Comparison of ENCODE assay signal across 9 cellular contexts in genomic region chr17:5049314-5049819, GRCh38. TPM values are rescaled to one million over a fixed set of nuclear protein-coding genes. Genes with fewer than 3 reads are reported as not detected.
DNase-seq lines count a peak whose midpoint lies in the region; ATAC-seq and TF ChIP-seq lines count a peak whose summit lies in the region.
"Had no signal": no experiment of that assay in that cellular context is flagged by ENCODE, and none has a peak within 500 bp of the region (broad histone marks: within the 10 kb centered on the region; RNA-seq: fewer than 3 reads in every experiment).

No MANE protein-coding gene starts in this region.

- no peak for DNase-seq in Right ventricle myocardium superior
- no peak for DNase-seq in cardiac septum (ENCODE audit: low spot score)
- peak; percentile 32 for DNase-seq in adipocyte (ENCODE audit: low read depth)
- peak; percentile 77 for DNase-seq in naive B cell
- DNase-seq in upper lobe of left lung = peak in 1 of 2 donors; percentile 35
- no peak for DNase-seq in COLO668 (lab: John Stamatoyannopoulos, UW; ENCODE audit: unreplicated experiment)
- no peak for DNase-seq in ovary

- H3K4me3 Mint-ChIP-seq in naive B cell = peak overlapping the region in 7 of 8 donors; percentile 48 to 87 (median 79)

- no peak for TF ChIP-seq EP300 in upper lobe of left lung (IDR thresholded peaks at IDR 0.05)
- no peak for TF ChIP-seq EP300 in ovary (IDR thresholded peaks at IDR 0.05)

- 61 to 67% methylated on average over 4 to 5 of the region's 5 CpGs for WGBS in upper lobe of left lung, 2 donors
- 50 to 56% (median 53%) methylated on average over 5 of the region's 5 CpGs for WGBS in ovary, 3 donors

- peak overlapping the region; percentile 44 to 73 (median 58) for H3K27ac ChIP-seq in upper lobe of left lung
- no peak overlapping the region for H3K27ac ChIP-seq in ovary
- H3K27ac ChIP-seq: SK-N-MC had no signal

- H3K36me3 ChIP-seq in adipocyte (ENCODE audit: control insufficient read depth, insufficient read depth, low read length, severe bottlenecking) = no peaks in the 10 kb centered on the region
- H3K36me3 ChIP-seq in upper lobe of left lung = no peaks in the 10 kb centered on the region
- H3K36me3 ChIP-seq in ovary = no peaks in the 10 kb centered on the region

- H3K4me1 ChIP-seq in adipocyte (ENCODE audit: control insufficient read depth, insufficient read depth, low read length) (peaks cover 12% of the 10 kb centered on the region), upper lobe of left lung (peaks cover 5 to 9% (median 6%) of the 10 kb centered on the region in 4 donors), ovary (ENCODE audit: insufficient read depth) (peaks cover 6% of the 10 kb centered on the region)

- ATAC-seq in Right ventricle myocardium superior (ENCODE audit: poor library complexity) (peak; percentile 31), naive B cell (ENCODE audit: low read depth in 2 of 2) (peak; percentile 99), upper lobe of left lung (ENCODE audit: low FRiP score in 2 of 2) (no peak), GM21825 (IDR thresholded peaks at IDR 0.05; ENCODE audit: unreplicated experiment) (no peak)

- TF ChIP-seq CTCF in upper lobe of left lung (IDR thresholded peaks at IDR 0.05) (no peak), ovary (IDR thresholded peaks at IDR 0.05) (no peak)

- H3K27ac Mint-ChIP-seq in naive B cell = peak overlapping the region; percentile 83 to 99 (median 96)

- H3K9ac ChIP-seq in adipocyte (ENCODE audit: low read length) = peak overlapping the region; percentile 51

- H3K4me1 Mint-ChIP-seq in naive B cell = peaks cover 20 to 60% (median 59%) of the 10 kb centered on the region in 3 donors

- intact Hi-C loops in Right ventricle myocardium superior (cut with DNase I) (no loop called here), cardiac septum (cut with DNase I) (no loop called here), ovary (cut with DNase I) (no loop called here)

- no peak overlapping the region for H3K4me3 ChIP-seq in adipocyte (ENCODE audit: low read length)
- no peak overlapping the region for H3K4me3 ChIP-seq in upper lobe of left lung
- H3K4me3 ChIP-seq in ovary = no peak overlapping the region
- H3K4me3 ChIP-seq: SK-N-MC had no signal

- no peaks in the 10 kb centered on the region for H3K9me3 Mint-ChIP-seq in naive B cell

- no peaks in the 10 kb centered on the region for H3K27me3 Mint-ChIP-seq in naive B cell

- H3K27me3 ChIP-seq in adipocyte (replicated peaks; ENCODE audit: control insufficient read depth, insufficient read depth, low read length) (no peaks in the 10 kb centered on the region), upper lobe of left lung (no peaks in the 10 kb centered on the region), ovary (no peaks in the 10 kb centered on the region)

- no peaks in the 10 kb centered on the region for H3K36me3 Mint-ChIP-seq in naive B cell

- no peak for TF ChIP-seq POLR2A in upper lobe of left lung (IDR thresholded peaks at IDR 0.05)
- TF ChIP-seq POLR2A in ovary (IDR thresholded peaks at IDR 0.05) = no peak

- no peaks in the 10 kb centered on the region for H3K9me3 ChIP-seq in adipocyte (ENCODE audit: control insufficient read depth, low read length)
- no peaks in the 10 kb centered on the region for H3K9me3 ChIP-seq in upper lobe of left lung
- no peaks in the 10 kb centered on the region for H3K9me3 ChIP-seq in ovary

RNA-seq across cellular contexts. Expression of gene SLC52A1, which starts 14.1 kb away (rescaled TPM):
- not detected for total RNA-seq in Right ventricle myocardium superior
- not detected for total RNA-seq in cardiac septum
- not detected for polyA plus RNA-seq in naive B cell (ENCODE audit: low read depth in 6 of 6)
- total RNA-seq in upper lobe of left lung = 1 to 10 TPM in 2 of 6 donors, under 1 TPM in 4; 0.15 to 4.0 (median 0.82) TPM
- 1 to 10 TPM in 1 of 7 donors, under 1 TPM in 3, not detected in 3; 0.08 to 1.0 (median 0.19) TPM for total RNA-seq in ovary
- not detected for polyA plus RNA-seq in ovary

RNA-seq across cellular contexts. Expression of gene ZFP3, which starts 28.9 kb away (rescaled TPM):
- total RNA-seq in Right ventricle myocardium superior (9.3 TPM), cardiac septum (12.6 TPM), upper lobe of left lung (1 to 10 TPM in 5 of 6 donors, under 1 TPM in 1; 0.89 to 9.7 (median 5.3) TPM), ovary (1 to 10 TPM; 3.6 to 8.4 (median 7.6) TPM)
- polyA plus RNA-seq in naive B cell (ENCODE audit: low read depth in 6 of 6) (1 to 10 TPM; 1.7 to 4.1 (median 3.6) TPM), ovary (1 to 10 TPM; 3.3 to 6.5 TPM)

RNA-seq across cellular contexts. Expression of gene KIF1C, which starts 51.6 kb away (rescaled TPM):
- total RNA-seq in Right ventricle myocardium superior (720 TPM), cardiac septum (646 TPM), upper lobe of left lung (100 to 1,000 TPM; 130 to 270 (median 206) TPM), ovary (100 to 1,000 TPM in 4 of 7 donors, 10 to 100 TPM in 3; 17.5 to 129 (median 105) TPM)
- polyA plus RNA-seq in naive B cell (ENCODE audit: low read depth in 6 of 6) (1 to 10 TPM in 3 of 6 donors, under 1 TPM in 2, not detected in 1; 0.16 to 3.6 (median 2.0) TPM), ovary (10 to 100 TPM; 31.5 to 60.1 TPM)

RNA-seq across cellular contexts. Expression of gene INCA1, which starts 52.0 kb away (rescaled TPM):
- total RNA-seq in Right ventricle myocardium superior (2.8 TPM), cardiac septum (1.8 TPM), upper lobe of left lung (10 to 100 TPM in 1 of 6 donors, 1 to 10 TPM in 5; 1.4 to 32.5 (median 3.1) TPM), ovary (1 to 10 TPM in 6 of 7 donors, under 1 TPM in 1; 0.95 to 5.0 (median 1.9) TPM)
- polyA plus RNA-seq in naive B cell (ENCODE audit: low read depth in 6 of 6) (under 1 TPM in 3 of 6 donors, not detected in 3; 0.40 to 0.98 (median 0.41) TPM), ovary (1 to 10 TPM; 1.5 to 2.8 TPM)

Comparison
In these comparisons a context has a peak if more than half of its experiments do, and no peak if none do; other contexts are left out.
1. ATAC-seq: peak in Right ventricle myocardium superior (single experiment) and naive B cell (2 of 2); none in upper lobe of left lung (0 of 2) and GM21825 (single experiment).
2. DNase-seq: peak in adipocyte (single experiment) and naive B cell (single experiment); none in Right ventricle myocardium superior (single experiment), cardiac septum (single experiment), COLO668 (single experiment) and ovary (0 of 5).
3. H3K27ac ChIP-seq: peak in upper lobe of left lung (4 of 4); none in ovary (0 of 2).